In genomic region chr3:84536916-84537315, GRCh38 we compare ENCODE assay signal across 29 cellular contexts.
"Had no signal": no experiment of that assay in that cellular context is flagged by ENCODE, and none has a peak within 500 bp of the region (broad histone marks: within the 10 kb centered on the region; RNA-seq: fewer than 3 reads in every experiment).

No MANE protein-coding gene starts in this region.

- DNase-seq: stimulated activated CD4-positive, alpha-beta T cell treated with anti-CD3 and anti-CD28 coated beads, Interleukin-2, amount 100 ng/mL, for 48 hours; stimulated activated CD4-positive, alpha-beta T cell treated with anti-CD3 and anti-CD28 coated beads, Interleukin-4, amount 100 ng/mL, for 1 hour; stimulated activated CD4-positive, alpha-beta T cell treated with anti-CD3 and anti-CD28 coated beads, Interleukin-4, amount 100 ng/mL, for 24 hours; stimulated activated CD4-positive, alpha-beta T cell treated with anti-CD3 and anti-CD28 coated beads, Interleukin-4, amount 100 ng/mL, for 4 hours; stimulated activated CD8-positive, alpha-beta memory T cell treated with anti-CD3 and anti-CD28 coated beads, Interleukin-4, amount 100 ng/mL, for 48 hours; stimulated activated naive B cell treated with anti-CD40 and anti-IgM and Interleukin-4, amounts not matched to agents 10 μg/mL and 1 μg/mL and 100 μg/mL, for 72 hours; stimulated activated naive CD4-positive, alpha-beta T cell; stimulated activated naive CD4-positive, alpha-beta T cell treated with Interleukin-2 at 50 U/mL for 16 hours; stimulated activated naive CD8-positive, alpha-beta T cell treated with anti-CD3 and anti-CD28 coated beads, Interleukin-15, amount 100 ng/mL, for 72 hours; stimulated activated naive CD8-positive, alpha-beta T cell treated with anti-CD3 and anti-CD28 coated beads, Interleukin-15, Interleukin-2, amounts not matched to agents 100 U/mL and 50 U/mL, for 24 hours; stomach; substantia nigra; testis; thyroid gland; tibial artery; transverse colon; trophoblast cell; upper lobe of left lung; upper lobe of right lung; uterus had no signal

- H3K4me1 Mint-ChIP-seq: stimulated activated effector memory CD8-positive, alpha-beta T cell treated with anti-CD3 and anti-CD28 coated beads, Interleukin-12 subunit alpha, Interleukin-12 subunit beta, amount 100 ng/mL, for 72 hours; stimulated activated memory B cell treated with anti-CD40 and anti-IgM and Interleukin-4, amounts not matched to agents 10 μg/mL and 1 μg/mL and 100 μg/mL, for 72 hours; stimulated activated naive B cell treated with anti-CD40 and anti-IgM and Interleukin-4, amounts not matched to agents 10 μg/mL and 1 μg/mL and 100 μg/mL, for 72 hours; stimulated activated naive CD8-positive, alpha-beta T cell treated with anti-CD3 and anti-CD28 coated beads, Interleukin-15, amount 100 ng/mL, for 72 hours had no signal

- H3K36me3 ChIP-seq: stomach, suprapubic skin, thoracic aorta, thyroid gland, tibial artery, tibial nerve, transverse colon, upper lobe of left lung, upper lobe of right lung, uterus, vagina had no signal

- FAIRE-seq: urothelium cell line had no signal

- H3K27ac Mint-ChIP-seq: stimulated activated effector memory CD8-positive, alpha-beta T cell treated with anti-CD3 and anti-CD28 coated beads, Interleukin-12 subunit alpha, Interleukin-12 subunit beta, amount 100 ng/mL, for 72 hours; stimulated activated memory B cell treated with anti-CD40 and anti-IgM and Interleukin-4, amounts not matched to agents 10 μg/mL and 1 μg/mL and 100 μg/mL, for 72 hours; stimulated activated naive B cell treated with anti-CD40 and anti-IgM and Interleukin-4, amounts not matched to agents 10 μg/mL and 1 μg/mL and 100 μg/mL, for 72 hours; stimulated activated naive CD8-positive, alpha-beta T cell treated with anti-CD3 and anti-CD28 coated beads, Interleukin-15, Interleukin-2, amounts not matched to agents 100 ng/mL and 50 ng/mL, for 24 hours; type B pancreatic cell had no signal

- H3K4me3 ChIP-seq: stomach, suprapubic skin, testis, thoracic aorta, thyroid gland, tibial artery, tibial nerve, transverse colon, upper lobe of left lung, upper lobe of right lung, uterus, vagina had no signal

- H3K36me3 Mint-ChIP-seq: stimulated activated effector memory CD8-positive, alpha-beta T cell treated with anti-CD3 and anti-CD28 coated beads, Interleukin-12 subunit alpha, Interleukin-12 subunit beta, amount 100 ng/mL, for 72 hours; stimulated activated memory B cell treated with anti-CD40 and anti-IgM and Interleukin-4, amounts not matched to agents 10 μg/mL and 1 μg/mL and 100 μg/mL, for 72 hours; stimulated activated naive B cell treated with anti-CD40 and anti-IgM and Interleukin-4, amounts not matched to agents 10 μg/mL and 1 μg/mL and 100 μg/mL, for 72 hours; type B pancreatic cell had no signal

- ATAC-seq: stimulated activated effector memory CD8-positive, alpha-beta T cell treated with anti-CD3 and anti-CD28 coated beads, Interleukin-12 subunit alpha, Interleukin-12 subunit beta, amount 100 ng/mL, for 72 hours; stimulated activated memory B cell treated with anti-CD40 and anti-IgM and Interleukin-4, amounts not matched to agents 10 μg/mL and 1 μg/mL and 100 μg/mL, for 72 hours; stimulated activated naive B cell treated with anti-CD40 and anti-IgM and Interleukin-4, amounts not matched to agents 10 μg/mL and 1 μg/mL and 100 μg/mL, for 72 hours; stimulated activated naive CD8-positive, alpha-beta T cell treated with anti-CD3 and anti-CD28 coated beads, Interleukin-15, amount 100 ng/mL, for 72 hours; stimulated activated naive CD8-positive, alpha-beta T cell treated with anti-CD3 and anti-CD28 coated beads, Interleukin-15, Interleukin-2, amounts not matched to agents 100 U/mL and 50 U/mL, for 24 hours; upper lobe of right lung had no signal

- H3K27me3 Mint-ChIP-seq: stimulated activated memory B cell treated with anti-CD40 and anti-IgM and Interleukin-4, amounts not matched to agents 10 μg/mL and 1 μg/mL and 100 μg/mL, for 72 hours; stimulated activated naive B cell treated with anti-CD40 and anti-IgM and Interleukin-4, amounts not matched to agents 10 μg/mL and 1 μg/mL and 100 μg/mL, for 72 hours; stimulated activated naive CD8-positive, alpha-beta T cell treated with anti-CD3 and anti-CD28 coated beads, Interleukin-15, amount 100 ng/mL, for 72 hours; stimulated activated naive CD8-positive, alpha-beta T cell treated with anti-CD3 and anti-CD28 coated beads, Interleukin-15, Interleukin-2, amounts not matched to agents 100 ng/mL and 50 ng/mL, for 24 hours; type B pancreatic cell had no signal

- H3K27ac ChIP-seq: stomach, suprapubic skin, testis, thoracic aorta, thyroid gland, tibial artery, tibial nerve, transverse colon, upper lobe of left lung, upper lobe of right lung, uterus, vagina had no signal

- H3K4me3 Mint-ChIP-seq: stimulated activated effector memory CD8-positive, alpha-beta T cell treated with anti-CD3 and anti-CD28 coated beads, Interleukin-12 subunit alpha, Interleukin-12 subunit beta, amount 100 ng/mL, for 72 hours; stimulated activated memory B cell treated with anti-CD40 and anti-IgM and Interleukin-4, amounts not matched to agents 10 μg/mL and 1 μg/mL and 100 μg/mL, for 72 hours; stimulated activated naive B cell treated with anti-CD40 and anti-IgM and Interleukin-4, amounts not matched to agents 10 μg/mL and 1 μg/mL and 100 μg/mL, for 72 hours; stimulated activated naive CD8-positive, alpha-beta T cell treated with anti-CD3 and anti-CD28 coated beads, Interleukin-15, amount 100 ng/mL, for 72 hours; stimulated activated naive CD8-positive, alpha-beta T cell treated with anti-CD3 and anti-CD28 coated beads, Interleukin-15, Interleukin-2, amounts not matched to agents 100 ng/mL and 50 ng/mL, for 24 hours; type B pancreatic cell had no signal

- H3K9me3 ChIP-seq: testis, thoracic aorta, thyroid gland, transverse colon, upper lobe of right lung, uterus, vagina had no signal

- H3K4me1 ChIP-seq: stomach, suprapubic skin, testis, thyroid gland, tibial artery, tibial nerve, transverse colon, upper lobe of left lung, upper lobe of right lung, uterus, vagina had no signal

- H3K27me3 ChIP-seq: stomach, suprapubic skin, testis, thyroid gland, tibial artery, tibial nerve, transverse colon, upper lobe of left lung, upper lobe of right lung, uterus, vagina had no signal
